In the genomic region with DNA sequence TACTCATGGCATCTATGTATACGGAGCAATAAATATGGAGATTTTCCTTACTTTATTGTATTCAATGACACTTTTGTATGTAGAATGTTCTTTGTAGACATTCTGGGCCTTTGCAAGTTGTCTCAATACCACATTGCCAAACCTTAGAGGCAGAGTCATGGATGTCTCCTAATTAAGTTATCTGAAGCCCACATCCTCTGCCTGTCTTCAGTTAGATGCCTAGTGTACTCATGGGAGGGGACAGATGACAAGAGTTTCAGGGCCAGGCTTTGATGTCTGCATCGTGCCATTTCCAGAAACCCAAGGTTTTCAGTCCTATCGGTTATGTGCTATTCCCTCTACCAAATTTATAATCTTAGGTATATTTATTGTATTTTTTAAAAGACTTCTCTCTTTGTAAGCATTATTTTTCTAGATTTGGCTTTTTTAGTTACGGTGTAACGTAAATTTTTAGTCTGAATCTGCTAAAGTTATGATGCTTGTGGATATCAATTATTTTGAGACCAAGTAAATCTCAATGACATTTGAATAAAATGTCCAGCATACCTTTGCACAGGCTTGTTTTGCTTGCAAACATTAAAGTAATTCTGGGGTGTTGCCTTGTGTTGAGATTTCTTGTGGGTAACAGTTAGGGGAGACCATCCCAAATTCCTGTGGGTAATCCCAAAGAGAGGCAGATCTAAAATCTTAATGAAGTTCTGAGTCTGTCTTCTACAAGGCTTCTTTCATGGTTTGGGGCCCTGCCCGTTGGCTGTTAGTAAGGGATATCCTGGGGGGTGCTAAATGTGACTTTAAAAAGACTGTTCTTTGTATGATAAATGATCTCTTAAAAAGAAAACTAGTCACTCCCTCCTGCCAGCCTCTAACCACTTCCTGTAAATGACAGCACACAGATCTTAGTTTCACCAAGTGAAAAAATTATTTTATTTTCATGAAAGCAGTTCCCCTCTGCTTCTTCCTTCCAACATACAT, we compare ENCODE assay signal across 8 cellular contexts. TPM values are rescaled to one million over a fixed set of nuclear protein-coding genes. Genes with fewer than 3 reads are reported as not detected.
A peak's percentile ranks its signal among the peaks of the same experiment; 100 is the strongest.
DNase-seq lines count a peak whose midpoint lies in the region; ATAC-seq lines count a peak whose summit lies in the region.

No MANE protein-coding gene starts in this region.

- intact Hi-C loops in sciatic nerve (cut with DNase I), result loop anchor here (10.0 kb wide), 1 partner anchor 92 kb away; no protein-coding TSS in a partner anchor

- ATAC-seq in HG03460 (IDR thresholded peaks at IDR 0.05; ENCODE audit: unreplicated experiment) (peak; percentile 48), sciatic nerve (peak; percentile 34), HG02759 (IDR thresholded peaks at IDR 0.05; ENCODE audit: unreplicated experiment) (no peak), GM18870 (IDR thresholded peaks at IDR 0.05; ENCODE audit: unreplicated experiment) (no peak)

- DNase-seq in GM03348 (ENCODE audit: low spot score) (peak; percentile 61), T1000 (lab: John Stamatoyannopoulos, UW) (peak; percentile 30), sciatic nerve (ENCODE audit: low spot score) (no peak), HK-2 (ENCODE audit: unreplicated experiment) (no peak)
- peak; percentile 83 for DNase-seq in central memory CD4-positive, alpha-beta T cell

RNA-seq across cellular contexts. Expression of gene MACF1, which starts 8.0 kb away (rescaled TPM):
- total RNA-seq in sciatic nerve, result 322 TPM

Comparison
In these comparisons a context has a peak if more than half of its experiments do, and no peak if none do; other contexts are left out.
1. DNase-seq: peak in GM03348 (single experiment), T1000 (single experiment) and central memory CD4-positive, alpha-beta T cell (single experiment); none in sciatic nerve (single experiment) and HK-2 (single experiment).
2. ATAC-seq: peak in HG03460 (single experiment) and sciatic nerve (single experiment); none in HG02759 (single experiment) and GM18870 (single experiment).